9 cellular contexts compared by ENCODE assay signal in genomic region chr1:198174297-198174696, GRCh38. TPM values are rescaled to one million over a fixed set of nuclear protein-coding genes. Genes with fewer than 3 reads are reported as not detected.
A peak's percentile ranks its signal among the peaks of the same experiment; 100 is the strongest.
DNase-seq lines count a peak whose midpoint lies in the region; ATAC-seq and TF ChIP-seq lines count a peak whose summit lies in the region.
"Had no signal": no experiment of that assay in that cellular context is flagged by ENCODE, and none has a peak within 500 bp of the region (broad histone marks: within the 10 kb centered on the region; RNA-seq: fewer than 3 reads in every experiment).

No MANE protein-coding gene starts in this region.

- H3K27ac Mint-ChIP-seq in naive B cell = peak overlapping the region; percentile 60 to 93 (median 90)

- TF ChIP-seq CTCF in OCI-LY7 (conservative IDR thresholded peaks at IDR 0.05; ENCODE audit: low read length) (no peak), left ventricle myocardium inferior (IDR thresholded peaks at IDR 0.05; ENCODE audit: borderline replicate concordance) (no peak), colonic mucosa (IDR thresholded peaks at IDR 0.05) (no peak)

- H3K9me3 Mint-ChIP-seq in naive B cell = no peaks in the 10 kb centered on the region

- no peak overlapping the region for H2AFZ ChIP-seq in OCI-LY7 (ENCODE audit: low read length)

- peaks cover 47% of the 10 kb centered on the region; the same call in 1 of the 2 replicates for H3K79me2 ChIP-seq in OCI-LY7 (ENCODE audit: insufficient read depth, low read depth, low read length)

- no peaks in the 10 kb centered on the region for H3K27me3 ChIP-seq in left ventricle myocardium inferior (ENCODE audit: low read depth)
- no peaks in the 10 kb centered on the region for H3K27me3 ChIP-seq in colonic mucosa

- intact Hi-C loops in OCI-LY7 (cut with micrococcal nuclease; ENCODE audit: unreplicated experiment) (no loop called here), left ventricle myocardium inferior (cut with micrococcal nuclease) (no loop called here), colonic mucosa (cut with DNase I) (no loop called here)

- POLR2A ChIA-PET in OCI-LY7 (lab: Charles Lee) = interaction anchor here (1.5 kb wide), 1 partner anchor 22 kb away, joined by 4 read pairs; no protein-coding TSS in a partner anchor

- H3K9me3 ChIP-seq in OCI-LY7 (ENCODE audit: low read length) (no peaks in the 10 kb centered on the region), left ventricle myocardium inferior (replicated peaks) (no peaks in the 10 kb centered on the region), colonic mucosa (no peaks in the 10 kb centered on the region)

- CTCF ChIA-PET in OCI-LY7 (lab: Charles Lee; ENCODE audit: unreplicated experiment) = no interaction called here

- H3K4me1 Mint-ChIP-seq in naive B cell = peaks cover 65 to 82% (median 66%) of the 10 kb centered on the region in 3 donors

- no peak overlapping the region for H3K27ac ChIP-seq in OCI-LY7 (ENCODE audit: low read depth, low read length, poor library complexity, severe bottlenecking)
- no peak overlapping the region for H3K27ac ChIP-seq in left ventricle myocardium inferior (replicated peaks)
- no peak overlapping the region for H3K27ac ChIP-seq in colonic mucosa

- H3K4me3 ChIP-seq in OCI-LY7 (ENCODE audit: low read depth, low read length, poor library complexity, severe bottlenecking) = no peak overlapping the region
- no peak overlapping the region for H3K4me3 ChIP-seq in left ventricle myocardium inferior
- no peak overlapping the region for H3K4me3 ChIP-seq in colonic mucosa
- H3K4me3 ChIP-seq: K562 had no signal

- peak overlapping the region; percentile 22 for H3K4me2 ChIP-seq in OCI-LY7 (ENCODE audit: low read length)

- peaks cover 4% of the 10 kb centered on the region; the same call in 1 of the 2 replicates for H4K20me1 ChIP-seq in OCI-LY7 (ENCODE audit: insufficient read depth, low read length)

- ATAC-seq in GM18517 (IDR thresholded peaks at IDR 0.05; ENCODE audit: unreplicated experiment) (peak; percentile 77), naive B cell (ENCODE audit: low read depth in 2 of 2) (peak; percentile 81 to 86)
- ATAC-seq: K562 had no signal

- no TSS peak for BruUV-seq in OCI-LY7 (replicated peaks; lab: Mats Ljungman, UMichigan)

- H3K9ac ChIP-seq in colonic mucosa (ENCODE audit: low read depth in 2 of 2, low read length in 2 of 2) = no peak overlapping the region

- H3K4me3 Mint-ChIP-seq in naive B cell = peak overlapping the region in 7 of 8 donors; percentile 0 to 90 (median 62)

- H3K36me3 ChIP-seq in OCI-LY7 (ENCODE audit: insufficient read depth, low read length) (no peaks in the 10 kb centered on the region), left ventricle myocardium inferior (no peaks in the 10 kb centered on the region), colonic mucosa (no peaks in the 10 kb centered on the region)

- H3K36me3 Mint-ChIP-seq in naive B cell = no peaks in the 10 kb centered on the region

- DNase-seq in HCEC 1CT = peak; percentile 14
- no peak for DNase-seq in OCI-LY7 (ENCODE audit: low spot score)
- DNase-seq in naive B cell = peak; percentile 53
- no peak for DNase-seq in left ventricle myocardium inferior
- no peak for DNase-seq in colonic mucosa
- DNase-seq in OCI-M2 (lab: John Stamatoyannopoulos, UW; ENCODE audit: unreplicated experiment) = no peak
- no peak for DNase-seq in NCI-H2171 treated with DMSO at 0.1 percent for 48 hours (lab: John Stamatoyannopoulos, UW)

- H3K9me2 ChIP-seq in OCI-LY7 (ENCODE audit: insufficient read depth, low read length) = no peaks in the 10 kb centered on the region

- H3K27me3 Mint-ChIP-seq in naive B cell = no peaks in the 10 kb centered on the region

- H3K4me1 ChIP-seq in OCI-LY7 (ENCODE audit: insufficient read depth, low read length, poor library complexity, severe bottlenecking) (peaks cover 25% of the 10 kb centered on the region), left ventricle myocardium inferior (peaks cover 100% of the 10 kb centered on the region), colonic mucosa (peaks cover 5% of the 10 kb centered on the region)

RNA-seq across cellular contexts. Expression of gene NEK7, which starts 17.5 kb away (rescaled TPM):
- total RNA-seq in OCI-LY7 (2014; rRNA removed; shearing (Covaris generic)) = 8.1 and 14.9 TPM in 2 replicates
- total RNA-seq in OCI-LY7 (2022) = 22.1 and 25.6 TPM in 2 replicates
- 10 to 100 TPM; 26.4 to 41.2 (median 34.2) TPM for polyA plus RNA-seq in naive B cell (ENCODE audit: low read depth in 6 of 6)
- total RNA-seq in left ventricle myocardium inferior = 254 TPM
- total RNA-seq in colonic mucosa = 10 to 100 TPM; 45.4 to 64.7 TPM

Comparison
In these comparisons a context has a peak if more than half of its experiments do, and no peak if none do; other contexts are left out.
1. DNase-seq: peak in HCEC 1CT (single experiment) and naive B cell (single experiment); none in OCI-LY7 (single experiment), left ventricle myocardium inferior (single experiment), colonic mucosa (single experiment), OCI-M2 (single experiment) and NCI-H2171 treated with DMSO at 0.1 percent for 48 hours (single experiment).